Comparison of ENCODE assay signal across 15 cellular contexts in the genomic region with DNA sequence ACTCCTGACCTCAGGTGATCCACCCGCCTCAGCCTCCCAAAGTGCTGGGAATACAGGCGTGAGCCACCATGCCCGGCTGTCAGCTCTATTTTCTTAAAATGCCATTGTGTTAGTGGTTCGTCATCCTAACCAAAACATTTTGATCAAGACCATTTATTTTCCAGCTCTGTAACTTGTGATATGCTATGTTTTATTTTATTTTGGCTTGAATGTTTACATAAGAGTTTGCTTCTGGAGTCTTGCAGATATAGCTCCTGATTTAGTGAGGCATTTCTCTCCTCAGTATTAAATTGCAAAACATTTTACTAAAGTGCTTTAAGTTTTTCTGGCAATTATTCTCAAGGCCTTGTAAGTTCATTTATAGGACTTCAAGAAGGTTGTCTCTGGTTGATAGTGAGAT. TPM values are rescaled to one million over a fixed set of nuclear protein-coding genes. Genes with fewer than 3 reads are reported as not detected.
DNase-seq lines count a peak whose midpoint lies in the region; FAIRE-seq and TF ChIP-seq lines count a peak whose summit lies in the region.
"Had no signal": no experiment of that assay in that cellular context is flagged by ENCODE, and none has a peak within 500 bp of the region (broad histone marks: within the 10 kb centered on the region; RNA-seq: fewer than 3 reads in every experiment).

No MANE protein-coding gene starts in this region.

- H3K27me3 ChIP-seq in neural cell (ENCODE audit: insufficient read depth, low read depth, low read length): no peaks in the 10 kb centered on the region
- H3K27me3 ChIP-seq: SJCRH30, tibial nerve had no signal

- TF ChIP-seq POLR2A in H54 (IDR thresholded peaks at IDR 0.05; ENCODE audit: low read depth, low read length) (no peak), erythroblast (IDR thresholded peaks at IDR 0.05; ENCODE audit: low read length) (no peak)

- peaks cover 44% of the 10 kb centered on the region for H3K4me1 Mint-ChIP-seq in T-helper 2 cell treated with Interferon-gamma antibody and Interleukin-4, amounts not matched to agents 5 μg/mL and 100 μg/mL, for 36 hours (ENCODE audit: low read depth)
- H3K4me1 Mint-ChIP-seq in IgD-negative memory B cell (peaks cover 42 to 51% (median 48%) of the 10 kb centered on the region in 3 donors), chondrocyte (ENCODE audit: low read depth) (peaks cover 59% of the 10 kb centered on the region)

- H3K27ac Mint-ChIP-seq in T-helper 2 cell treated with Interferon-gamma antibody and Interleukin-4, amounts not matched to agents 5 μg/mL and 100 μg/mL, for 36 hours: no peak overlapping the region
- H3K27ac Mint-ChIP-seq in IgD-negative memory B cell: peak overlapping the region in 2 of 3 donors; percentile 53 to 83
- H3K27ac Mint-ChIP-seq in chondrocyte (ENCODE audit: unreplicated experiment): peak overlapping the region; percentile 15
- H3K27ac Mint-ChIP-seq: activated naive CD8-positive, alpha-beta T cell treated with anti-CD3 and anti-CD28 coated beads, Interleukin-2, amount 10 ng/mL, durations not matched to agents 7 days and 5 days; dendritic cell treated with granulocyte-macrophage colony-stimulating factor and Interleukin-4, amounts not matched to agents 40 ng/mL and 50 ng/mL, for 4 days had no signal

- no peaks in the 10 kb centered on the region for H3F3A ChIP-seq in neural cell (ENCODE audit: insufficient read depth, low read length, poor library complexity, severe bottlenecking)

- no peak for TF ChIP-seq RAD21 in neural cell (conservative IDR thresholded peaks at IDR 0.05)

- H3K4me2 ChIP-seq in neural cell (ENCODE audit: low read length): no peak overlapping the region

- H3K9me2 ChIP-seq in neural cell (ENCODE audit: insufficient read depth, low read length): no peaks in the 10 kb centered on the region

- no peak overlapping the region for H3K9ac ChIP-seq in neural cell (ENCODE audit: low read length)

- no peak for DNase-seq in T-helper 2 cell treated with Interferon-gamma antibody and Interleukin-4, amounts not matched to agents 5 μg/mL and 100 μg/mL, for 36 hours (ENCODE audit: low spot score)
- DNase-seq in T-helper 2 cell: no peak
- no peak for DNase-seq in chondrocyte (ENCODE audit: low spot score)
- no peak for DNase-seq in HPDE6-E6E7 (ENCODE audit: extremely low spot score)
- DNase-seq in H54 (ENCODE audit: insufficient read length, low spot score): no peak
- no peak for DNase-seq in erythroblast (lab: John Stamatoyannopoulos, UW)
- DNase-seq: 8988T; activated naive CD8-positive, alpha-beta T cell treated with anti-CD3 and anti-CD28 coated beads, Interleukin-2, amount 10 ng/mL, durations not matched to agents 7 days and 5 days; KBM-7; NCI-H2029 treated with DMSO at 0.1 percent for 48 hours; SJCRH30 had no signal

- H3K36me3 Mint-ChIP-seq in T-helper 2 cell treated with Interferon-gamma antibody and Interleukin-4, amounts not matched to agents 5 μg/mL and 100 μg/mL, for 36 hours (ENCODE audit: low read depth): peaks cover 38% of the 10 kb centered on the region
- peaks cover 2% of the 10 kb centered on the region for H3K36me3 Mint-ChIP-seq in IgD-negative memory B cell
- H3K36me3 Mint-ChIP-seq in chondrocyte (ENCODE audit: low read depth): no peaks in the 10 kb centered on the region

- H3K36me3 ChIP-seq in neural cell (ENCODE audit: insufficient read depth, low read length): no peaks in the 10 kb centered on the region
- H3K36me3 ChIP-seq: tibial nerve had no signal

- no peak for FAIRE-seq in H54 (lab: Jason Lieb, UNC)

- H3K27me3 Mint-ChIP-seq in T-helper 2 cell treated with Interferon-gamma antibody and Interleukin-4, amounts not matched to agents 5 μg/mL and 100 μg/mL, for 36 hours (ENCODE audit: low read depth): no peaks in the 10 kb centered on the region
- H3K27me3 Mint-ChIP-seq in IgD-negative memory B cell (no peaks in the 10 kb centered on the region), chondrocyte (ENCODE audit: low read depth) (no peaks in the 10 kb centered on the region)
- H3K27me3 Mint-ChIP-seq: activated naive CD8-positive, alpha-beta T cell treated with anti-CD3 and anti-CD28 coated beads, Interleukin-2, amount 10 ng/mL, durations not matched to agents 7 days and 5 days; dendritic cell treated with granulocyte-macrophage colony-stimulating factor and Interleukin-4, amounts not matched to agents 40 ng/mL and 50 ng/mL, for 4 days had no signal

- no peaks in the 10 kb centered on the region for H3K9me3 Mint-ChIP-seq in T-helper 2 cell treated with Interferon-gamma antibody and Interleukin-4, amounts not matched to agents 5 μg/mL and 100 μg/mL, for 36 hours
- H3K9me3 Mint-ChIP-seq in IgD-negative memory B cell: no peaks in the 10 kb centered on the region
- H3K9me3 Mint-ChIP-seq in chondrocyte (ENCODE audit: low read depth): no peaks in the 10 kb centered on the region
- H3K9me3 Mint-ChIP-seq: activated naive CD8-positive, alpha-beta T cell treated with anti-CD3 and anti-CD28 coated beads, Interleukin-2, amount 10 ng/mL, durations not matched to agents 7 days and 5 days; dendritic cell treated with granulocyte-macrophage colony-stimulating factor and Interleukin-4, amounts not matched to agents 40 ng/mL and 50 ng/mL, for 4 days had no signal

- no peaks in the 10 kb centered on the region for H3K9me3 ChIP-seq in neural cell (ENCODE audit: low read length)
- H3K9me3 ChIP-seq: SJCRH30, tibial nerve had no signal

- TF ChIP-seq EP300 in neural cell (conservative IDR thresholded peaks at IDR 0.05; ENCODE audit: poor library complexity, severe bottlenecking): no peak

- peaks cover 45% of the 10 kb centered on the region for H4K20me1 ChIP-seq in neural cell (ENCODE audit: insufficient read depth)

- peaks cover 92% of the 10 kb centered on the region for H3K79me2 ChIP-seq in neural cell (replicated peaks; ENCODE audit: insufficient read depth, low read length)

- H3K4me3 ChIP-seq in neural cell (ENCODE audit: low read length): peak overlapping the region; percentile 92
- H3K4me3 ChIP-seq: SJCRH30, tibial nerve had no signal

- H3K4me3 Mint-ChIP-seq in T-helper 2 cell treated with Interferon-gamma antibody and Interleukin-4, amounts not matched to agents 5 μg/mL and 100 μg/mL, for 36 hours: peak overlapping the region; percentile 39
- H3K4me3 Mint-ChIP-seq in IgD-negative memory B cell (peak overlapping the region; percentile 44 to 98 (median 84)), chondrocyte (ENCODE audit: unreplicated experiment) (no peak overlapping the region)
- H3K4me3 Mint-ChIP-seq: dendritic cell treated with granulocyte-macrophage colony-stimulating factor and Interleukin-4, amounts not matched to agents 40 ng/mL and 50 ng/mL, for 4 days had no signal

- no peak overlapping the region for H3K27ac ChIP-seq in neural cell (ENCODE audit: low read length)
- H3K27ac ChIP-seq: SJCRH30 had no signal

- H2AFZ ChIP-seq in neural cell (ENCODE audit: low read depth, low read length): no peak overlapping the region

- TF ChIP-seq CTCF in chondrocyte (IDR thresholded peaks at IDR 0.05) (no peak), neural cell (IDR thresholded peaks at IDR 0.05; ENCODE audit: poor library complexity, severe bottlenecking) (no peak)

TF ChIP-seq in neural cell, 6 proteins besides CTCF, POLR2A, EP300 and RAD21:
- no peak for TF ChIP-seq POLR2AphosphoS5 (IDR thresholded peaks at IDR 0.05)
- TF ChIP-seq EZH2 (IDR thresholded peaks at IDR 0.05; ENCODE audit: borderline replicate concordance, insufficient read depth, low read length, poor library complexity, severe bottlenecking): no peak
- TF ChIP-seq SMC3 (conservative IDR thresholded peaks at IDR 0.05; ENCODE audit: poor library complexity): no peak
- TF ChIP-seq, protein P1, sequence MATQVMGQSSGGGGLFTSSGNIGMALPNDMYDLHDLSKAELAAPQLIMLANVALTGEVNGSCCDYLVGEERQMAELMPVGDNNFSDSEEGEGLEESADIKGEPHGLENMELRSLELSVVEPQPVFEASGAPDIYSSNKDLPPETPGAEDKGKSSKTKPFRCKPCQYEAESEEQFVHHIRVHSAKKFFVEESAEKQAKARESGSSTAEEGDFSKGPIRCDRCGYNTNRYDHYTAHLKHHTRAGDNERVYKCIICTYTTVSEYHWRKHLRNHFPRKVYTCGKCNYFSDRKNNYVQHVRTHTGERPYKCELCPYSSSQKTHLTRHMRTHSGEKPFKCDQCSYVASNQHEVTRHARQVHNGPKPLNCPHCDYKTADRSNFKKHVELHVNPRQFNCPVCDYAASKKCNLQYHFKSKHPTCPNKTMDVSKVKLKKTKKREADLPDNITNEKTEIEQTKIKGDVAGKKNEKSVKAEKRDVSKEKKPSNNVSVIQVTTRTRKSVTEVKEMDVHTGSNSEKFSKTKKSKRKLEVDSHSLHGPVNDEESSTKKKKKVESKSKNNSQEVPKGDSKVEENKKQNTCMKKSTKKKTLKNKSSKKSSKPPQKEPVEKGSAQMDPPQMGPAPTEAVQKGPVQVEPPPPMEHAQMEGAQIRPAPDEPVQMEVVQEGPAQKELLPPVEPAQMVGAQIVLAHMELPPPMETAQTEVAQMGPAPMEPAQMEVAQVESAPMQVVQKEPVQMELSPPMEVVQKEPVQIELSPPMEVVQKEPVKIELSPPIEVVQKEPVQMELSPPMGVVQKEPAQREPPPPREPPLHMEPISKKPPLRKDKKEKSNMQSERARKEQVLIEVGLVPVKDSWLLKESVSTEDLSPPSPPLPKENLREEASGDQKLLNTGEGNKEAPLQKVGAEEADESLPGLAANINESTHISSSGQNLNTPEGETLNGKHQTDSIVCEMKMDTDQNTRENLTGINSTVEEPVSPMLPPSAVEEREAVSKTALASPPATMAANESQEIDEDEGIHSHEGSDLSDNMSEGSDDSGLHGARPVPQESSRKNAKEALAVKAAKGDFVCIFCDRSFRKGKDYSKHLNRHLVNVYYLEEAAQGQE (IDR thresholded peaks at IDR 0.05; ENCODE audit: borderline replicate concordance): no peak

RNA-seq across cellular contexts. Expression of a gene that starts 4.4 kb away (rescaled TPM):
- 26.0 TPM for polyA plus RNA-seq in IgD-negative memory B cell
- total RNA-seq in chondrocyte: 53.1 to 58.1 TPM (median 57.8 TPM) in 3 replicates
- 13.9 and 18.9 TPM in 2 replicates for polyA plus RNA-seq in neural cell
- polyA minus RNA-seq in neural cell: 93.5 and 114 TPM in 2 replicates
